In the genomic region with DNA sequence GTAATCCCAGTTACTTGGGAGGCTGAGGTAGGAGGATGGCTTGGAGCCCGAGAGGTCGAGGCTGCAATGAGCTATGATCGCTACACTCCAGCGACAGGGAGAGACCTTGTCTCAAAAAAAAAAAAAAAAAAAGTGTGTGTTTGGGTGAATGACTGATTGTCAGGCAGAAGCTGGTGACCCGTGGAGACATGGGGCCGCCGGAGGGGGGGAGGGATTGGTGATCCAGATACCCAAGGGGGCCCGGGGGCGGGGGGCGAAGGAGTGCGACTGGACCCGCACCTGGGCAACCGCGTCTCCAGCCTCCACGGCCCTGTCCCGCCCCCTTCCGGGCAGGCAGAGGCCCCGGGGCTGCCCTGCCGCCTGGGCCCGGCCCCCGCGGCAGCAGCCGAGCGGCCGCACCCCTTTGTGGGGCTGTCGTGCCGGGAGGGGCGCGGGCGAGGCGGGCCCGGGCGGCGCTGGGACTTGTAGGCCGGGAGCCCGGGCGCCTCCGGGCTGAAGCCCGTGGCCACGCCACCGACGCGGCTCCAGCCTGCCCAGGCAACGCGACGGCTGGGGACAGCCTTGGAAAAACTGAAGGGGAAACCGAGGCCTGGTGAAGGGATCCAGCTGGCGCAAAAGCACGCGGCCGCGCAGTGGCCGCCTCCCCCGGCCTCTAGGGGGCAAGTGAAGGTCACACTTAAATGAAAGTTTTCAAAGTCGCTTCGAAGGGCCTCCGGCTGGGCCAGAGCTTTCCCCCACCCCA, we compare ENCODE assay signal across 8 cellular contexts. TPM values are rescaled to one million over a fixed set of nuclear protein-coding genes. Genes with fewer than 3 reads are reported as not detected.
DNase-seq lines count a peak whose midpoint lies in the region; ATAC-seq, FAIRE-seq and TF ChIP-seq lines count a peak whose summit lies in the region.

No MANE protein-coding gene starts in this region.

- peak overlapping the region; percentile 55 to 65 for H3K27ac ChIP-seq in mucosa of rectum (ENCODE audit: low read depth in 2 of 2, low read length in 2 of 2)
- H3K27ac ChIP-seq in substantia nigra (ENCODE audit: low read depth, low read length, poor library complexity, severe bottlenecking), result peak overlapping the region; percentile 35

- H3K9me3 ChIP-seq in mucosa of rectum (ENCODE audit: control insufficient read depth in 2 of 2, low read length in 2 of 2), result no peaks in the 10 kb centered on the region

- peak; percentile 73 for ATAC-seq in esophagus mucosa

- peak; percentile 31 for DNase-seq in AG09319 (ENCODE audit: extremely low read depth, low read depth)
- DNase-seq in GM19239 (ENCODE audit: insufficient read length, low spot score), result no peak
- DNase-seq in NCI-H2107 treated with DMSO at 0.1 percent for 48 hours (lab: John Stamatoyannopoulos, UW; ENCODE audit: unreplicated experiment), result peak; percentile 20
- peak; percentile 83 for DNase-seq in activated CD8-positive, alpha-beta memory T cell treated with anti-CD3 and anti-CD28 coated beads, Interleukin-2, amount 50 U/mL, for 48 hours
- DNase-seq in substantia nigra (lab: John Stamatoyannopoulos, UW), result peak in 37 of 49 donors; percentile 19 to 83 (median 60)
- no peak for DNase-seq in NCI-H345 treated with DMSO at 0.1 percent for 48 hours (lab: John Stamatoyannopoulos, UW; ENCODE audit: unreplicated experiment)

- peaks cover 0 to 7% of the 10 kb centered on the region in 2 donors for H3K36me3 ChIP-seq in mucosa of rectum (ENCODE audit: control insufficient read depth in 2 of 2, insufficient read depth in 2 of 2, low read length in 2 of 2)

- peak overlapping the region; percentile 40 to 69 for H3K4me3 ChIP-seq in mucosa of rectum (ENCODE audit: low read length in 2 of 2)

- FAIRE-seq in GM19239 (lab: Jason Lieb, UNC), result peak; percentile 74

- H3K4me1 ChIP-seq in mucosa of rectum (ENCODE audit: control insufficient read depth in 2 of 2, insufficient read depth in 2 of 2, low read length in 2 of 2), result peaks cover 49 to 51% of the 10 kb centered on the region in 2 donors

- no peaks in the 10 kb centered on the region for H3K27me3 ChIP-seq in mucosa of rectum (ENCODE audit: control insufficient read depth in 2 of 2, insufficient read depth in 2 of 2, low read length in 2 of 2)

- peak; percentile 29 for TF ChIP-seq CTCF in AG09319 (IDR thresholded peaks at IDR 0.05; ENCODE audit: low read depth, low read length)

- peak overlapping the region; percentile 69 to 70 for H3K9ac ChIP-seq in mucosa of rectum (ENCODE audit: low read depth in 1 of 2, low read length in 2 of 2)

RNA-seq across cellular contexts. Expression of a gene that starts 2.1 kb away (rescaled TPM):
- 12.3 TPM for total RNA-seq in esophagus mucosa

RNA-seq across cellular contexts. Expression of a gene that starts 38.1 kb away (rescaled TPM):
- total RNA-seq in esophagus mucosa, result 22.8 TPM

RNA-seq across cellular contexts. Expression of a gene that starts 59.5 kb away (rescaled TPM):
- not detected for total RNA-seq in esophagus mucosa

Comparison
In these comparisons a context has a peak if more than half of its experiments do, and no peak if none do; other contexts are left out.
1. DNase-seq: peak in AG09319 (single experiment), NCI-H2107 treated with DMSO at 0.1 percent for 48 hours (single experiment), activated CD8-positive, alpha-beta memory T cell treated with anti-CD3 and anti-CD28 coated beads, Interleukin-2, amount 50 U/mL, for 48 hours (single experiment) and substantia nigra (37 of 49); none in GM19239 (single experiment) and NCI-H345 treated with DMSO at 0.1 percent for 48 hours (single experiment).